16 cellular contexts compared by ENCODE assay signal in the genomic region with DNA sequence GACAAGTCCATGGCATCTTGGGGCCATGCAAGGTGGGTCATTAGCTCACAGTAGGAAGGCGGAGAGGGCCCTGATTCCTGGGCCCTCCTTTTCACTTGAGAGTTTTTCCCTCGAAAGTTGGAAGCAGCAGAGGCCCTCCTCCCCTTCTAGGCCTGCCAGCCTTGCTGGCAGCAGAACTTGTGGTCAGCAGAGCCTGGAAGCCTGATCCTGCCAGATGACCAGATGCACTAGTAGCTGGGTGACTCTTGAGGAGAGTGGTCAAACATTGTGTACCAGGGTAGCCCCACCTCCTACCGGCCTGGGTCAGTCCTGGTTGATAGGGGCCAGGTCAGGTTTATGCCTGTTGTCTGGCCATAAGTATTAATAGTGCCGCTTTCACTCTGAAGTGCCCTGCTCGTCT. TPM values are rescaled to one million over a fixed set of nuclear protein-coding genes. Genes with fewer than 3 reads are reported as not detected.
DNase-seq lines count a peak whose midpoint lies in the region; ATAC-seq and TF ChIP-seq lines count a peak whose summit lies in the region.
"Had no signal": no experiment of that assay in that cellular context is flagged by ENCODE, and none has a peak within 500 bp of the region (broad histone marks: within the 10 kb centered on the region; RNA-seq: fewer than 3 reads in every experiment).

No MANE protein-coding gene starts in this region.

- H3K4me3 ChIP-seq in Peyer's patch = no peak overlapping the region

- H3K36me3 ChIP-seq in Peyer's patch = no peaks in the 10 kb centered on the region

- TF ChIP-seq POLR2A in Peyer's patch (IDR thresholded peaks at IDR 0.05) = no peak

- H3K27me3 ChIP-seq in Peyer's patch = no peaks in the 10 kb centered on the region

- H3K27me3 Mint-ChIP-seq in naive thymus-derived CD8-positive, alpha-beta T cell = no peaks in the 10 kb centered on the region
- H3K27me3 Mint-ChIP-seq: activated T-cell treated with anti-CD3 and anti-CD28 coated beads, Interleukin-2, amount 50 U/mL, for 24 hours; stimulated activated naive B cell treated with anti-CD40 and anti-IgM and Interleukin-4, amounts not matched to agents 10 μg/mL and 1 μg/mL and 100 μg/mL, for 72 hours had no signal

- no peaks in the 10 kb centered on the region for H3K36me3 Mint-ChIP-seq in naive thymus-derived CD8-positive, alpha-beta T cell
- peaks cover 15% of the 10 kb centered on the region for H3K36me3 Mint-ChIP-seq in stimulated activated effector memory CD8-positive, alpha-beta T cell treated with anti-CD3 and anti-CD28 coated beads, Interleukin-12 subunit alpha, Interleukin-12 subunit beta, amount 100 ng/mL, for 72 hours

- peaks cover 10 to 17% (median 13%) of the 10 kb centered on the region in 4 donors for H3K4me1 Mint-ChIP-seq in naive thymus-derived CD8-positive, alpha-beta T cell
- H3K4me1 Mint-ChIP-seq in stimulated activated effector memory CD8-positive, alpha-beta T cell treated with anti-CD3 and anti-CD28 coated beads, Interleukin-12 subunit alpha, Interleukin-12 subunit beta, amount 100 ng/mL, for 72 hours = peaks cover 16% of the 10 kb centered on the region

- no peak overlapping the region for H3K4me3 Mint-ChIP-seq in naive thymus-derived CD8-positive, alpha-beta T cell
- H3K4me3 Mint-ChIP-seq in stimulated activated effector memory CD8-positive, alpha-beta T cell treated with anti-CD3 and anti-CD28 coated beads, Interleukin-12 subunit alpha, Interleukin-12 subunit beta, amount 100 ng/mL, for 72 hours = no peak overlapping the region
- H3K4me3 Mint-ChIP-seq: activated T-cell treated with anti-CD3 and anti-CD28 coated beads, Interleukin-2, amount 50 U/mL, for 24 hours; stimulated activated naive B cell treated with anti-CD40 and anti-IgM and Interleukin-4, amounts not matched to agents 10 μg/mL and 1 μg/mL and 100 μg/mL, for 72 hours had no signal

- DNase-seq in Ammon's horn (ENCODE audit: low spot score) (peak; percentile 31), LHCN-M2 (ENCODE audit: low read depth) (peak; percentile 49), cerebellar cortex (ENCODE audit: low spot score) (peak; percentile 53), DMS53 (lab: John Stamatoyannopoulos, UW) (no peak), Peyer's patch (no peak), SIG-M5 treated with dmso at 0.1 percent for 504 hours (lab: John Stamatoyannopoulos, UW; ENCODE audit: unreplicated experiment) (no peak)
- DNase-seq in naive thymus-derived CD8-positive, alpha-beta T cell = no peak
- DNase-seq in stimulated activated effector memory CD8-positive, alpha-beta T cell treated with anti-CD3 and anti-CD28 coated beads, Interleukin-12 subunit alpha, Interleukin-12 subunit beta, amount 100 ng/mL, for 72 hours (ENCODE audit: low spot score in 2 of 2) = no peak
- DNase-seq: activated CD4-positive, alpha-beta T cell treated with anti-CD3 and anti-CD28 coated beads, Interleukin-2, amount 50 U/mL, for 4 hours; activated T-cell treated with anti-CD3 and anti-CD28 coated beads, Interleukin-2, amount 50 U/mL, for 24 hours; amniotic stem cell; NCI-H1694 treated with DMSO at 0.1 percent for 48 hours; NCI-H446 treated with DMSO at 0.1 percent for 48 hours; small intestine; stimulated activated naive B cell treated with anti-CD40 and anti-IgM and Interleukin-4, amounts not matched to agents 10 μg/mL and 1 μg/mL and 100 μg/mL, for 72 hours had no signal

- H3K27ac Mint-ChIP-seq in naive thymus-derived CD8-positive, alpha-beta T cell = peak overlapping the region in 6 of 10 donors; percentile 4 to 78 (median 24)
- no peak overlapping the region for H3K27ac Mint-ChIP-seq in stimulated activated effector memory CD8-positive, alpha-beta T cell treated with anti-CD3 and anti-CD28 coated beads, Interleukin-12 subunit alpha, Interleukin-12 subunit beta, amount 100 ng/mL, for 72 hours
- H3K27ac Mint-ChIP-seq: activated T-cell treated with anti-CD3 and anti-CD28 coated beads, Interleukin-2, amount 50 U/mL, for 24 hours; stimulated activated naive B cell treated with anti-CD40 and anti-IgM and Interleukin-4, amounts not matched to agents 10 μg/mL and 1 μg/mL and 100 μg/mL, for 72 hours had no signal

- H3K4me1 ChIP-seq in Peyer's patch = peaks cover 0 to 10% (median under 1%) of the 10 kb centered on the region in 4 donors
- H3K4me1 ChIP-seq: parathyroid adenoma had no signal

- ATAC-seq in naive thymus-derived CD8-positive, alpha-beta T cell = no peak
- ATAC-seq in stimulated activated effector memory CD8-positive, alpha-beta T cell treated with anti-CD3 and anti-CD28 coated beads, Interleukin-12 subunit alpha, Interleukin-12 subunit beta, amount 100 ng/mL, for 72 hours = no peak
- ATAC-seq: stimulated activated naive B cell treated with anti-CD40 and anti-IgM and Interleukin-4, amounts not matched to agents 10 μg/mL and 1 μg/mL and 100 μg/mL, for 72 hours had no signal

- POLR2A ChIA-PET in naive thymus-derived CD8-positive, alpha-beta T cell (lab: Charles Lee) = interaction anchor here (0.6 to 2.8 kb wide), 5 partner anchors 9 to 359 kb away, joined by 3 to 14 read pairs (median 7); a partner anchor contains a TSS

- peaks cover 0 to 2% (median 0%) of the 10 kb centered on the region in 9 donors for H3K9me3 Mint-ChIP-seq in naive thymus-derived CD8-positive, alpha-beta T cell
- H3K9me3 Mint-ChIP-seq in stimulated activated effector memory CD8-positive, alpha-beta T cell treated with anti-CD3 and anti-CD28 coated beads, Interleukin-12 subunit alpha, Interleukin-12 subunit beta, amount 100 ng/mL, for 72 hours = no peaks in the 10 kb centered on the region
- H3K9me3 Mint-ChIP-seq: activated T-cell treated with anti-CD3 and anti-CD28 coated beads, Interleukin-2, amount 50 U/mL, for 24 hours; stimulated activated naive B cell treated with anti-CD40 and anti-IgM and Interleukin-4, amounts not matched to agents 10 μg/mL and 1 μg/mL and 100 μg/mL, for 72 hours had no signal

- H3K27ac ChIP-seq in Peyer's patch = no peak overlapping the region
- H3K27ac ChIP-seq: parathyroid adenoma had no signal

- no peaks in the 10 kb centered on the region for H3K9me3 ChIP-seq in Peyer's patch

- TF ChIP-seq CTCF in Peyer's patch (IDR thresholded peaks at IDR 0.05) = no peak

RNA-seq across cellular contexts. Expression of a gene that starts 3.8 kb away (rescaled TPM):
- total RNA-seq in LHCN-M2 (2014; rRNA removed) (420 and 508 TPM in 2 replicates), Peyer's patch (100 to 1,000 TPM in 1 of 4 donors, 10 to 100 TPM in 3; 71.3 to 102 (median 90.7) TPM)
- 237 TPM for polyA plus RNA-seq in LHCN-M2 (2012)
- 10 to 100 TPM; 75.3 to 80.3 TPM for total RNA-seq in naive thymus-derived CD8-positive, alpha-beta T cell
- 10 to 100 TPM; 28.0 to 40.9 (median 38.1) TPM for polyA plus RNA-seq in naive thymus-derived CD8-positive, alpha-beta T cell

RNA-seq across cellular contexts. Expression of a gene that starts 15.9 kb away (rescaled TPM):
- total RNA-seq in LHCN-M2 (2014; rRNA removed) (73.4 and 75.4 TPM in 2 replicates), Peyer's patch (10 to 100 TPM in 3 of 4 donors, 1 to 10 TPM in 1; 8.9 to 30.5 (median 14.9) TPM)
- 55.3 TPM for polyA plus RNA-seq in LHCN-M2 (2012)
- 10 to 100 TPM; 21.0 to 21.7 TPM for total RNA-seq in naive thymus-derived CD8-positive, alpha-beta T cell
- polyA plus RNA-seq in naive thymus-derived CD8-positive, alpha-beta T cell = 10 to 100 TPM; 37.6 to 45.4 (median 45.0) TPM

Comparison
In these comparisons a context has a peak if more than half of its experiments do, and no peak if none do; other contexts are left out.
1. DNase-seq: peak in Ammon's horn (single experiment), LHCN-M2 (single experiment) and cerebellar cortex (single experiment); none in naive thymus-derived CD8-positive, alpha-beta T cell (0 of 10), stimulated activated effector memory CD8-positive, alpha-beta T cell treated with anti-CD3 and anti-CD28 coated beads, Interleukin-12 subunit alpha, Interleukin-12 subunit beta, amount 100 ng/mL, for 72 hours (0 of 2), DMS53 (single experiment), Peyer's patch (0 of 3) and SIG-M5 treated with dmso at 0.1 percent for 504 hours (single experiment).